35 cellular contexts compared by ENCODE assay signal in genomic region chr12:33718631-33719030, GRCh38.
"Had no signal": no experiment of that assay in that cellular context is flagged by ENCODE, and none has a peak within 500 bp of the region (broad histone marks: within the 10 kb centered on the region; RNA-seq: fewer than 3 reads in every experiment).

No MANE protein-coding gene starts in this region.

- DNase-seq: activated B cell treated with CpG ODN at 0.5 μM for 24 hours; activated CD4-positive, alpha-beta memory T cell treated with anti-CD3 and anti-CD28 coated beads for 36 hours; activated CD4-positive, alpha-beta T cell treated with anti-CD3 and anti-CD28 coated beads for 4 hours; activated CD4-positive, alpha-beta T cell treated with anti-CD3 and anti-CD28 coated beads, Interleukin-2, amount 10 ng/mL, durations not matched to agents 24 days and 14 days; activated CD4-positive, alpha-beta T cell treated with anti-CD3 and anti-CD28 coated beads, Interleukin-2, amount 50 U/mL, for 1 hour; activated CD4-positive, alpha-beta T cell treated with anti-CD3 and anti-CD28 coated beads, Interleukin-2, amount 50 U/mL, for 4 hours; activated CD4-positive, CD25-positive, alpha-beta regulatory T cell treated with anti-CD3 and anti-CD28 coated beads, Interleukin-2, amount 50 U/mL, for 72 hours; activated CD8-positive, alpha-beta memory T cell treated with anti-CD3 and anti-CD28 coated beads, Interleukin-2, amount 50 U/mL, for 4 hours; activated CD8-positive, alpha-beta T cell treated with anti-CD3 and anti-CD28 coated beads for 36 hours; activated effector memory CD4-positive, alpha-beta T cell treated with anti-CD3 and anti-CD28 coated beads, Interleukin-2, amount 50 U/mL, for 16 hours; activated gamma-delta T cell treated with Interleukin-2 at 50 U/mL for 16 hours; activated naive CD4-positive, alpha-beta T cell; activated naive CD4-positive, alpha-beta T cell treated with anti-CD3 and anti-CD28 coated beads for 36 hours; activated naive CD4-positive, alpha-beta T cell treated with anti-CD3 and anti-CD28 coated beads, Interleukin-2, amount 50 U/mL, for 16 hours; activated naive CD8-positive, alpha-beta T cell treated with anti-CD3 and anti-CD28 coated beads for 36 hours; activated T-cell treated with anti-CD3 and anti-CD28 coated beads for 4 hours; activated T-cell treated with anti-CD3 and anti-CD28 coated beads, Interleukin-2, amount 50 U/mL, for 1 hour; activated T-cell treated with anti-CD3 and anti-CD28 coated beads, Interleukin-2, amount 50 U/mL, for 4 hours; activated T-cell treated with anti-CD3 and anti-CD28 coated beads, Interleukin-2, amount 50 U/mL, for 72 hours; adrenal gland; amniotic stem cell; aorta; body of pancreas; brain microvascular endothelial cell; caudate nucleus; cerebellar nuclear complex; T-helper 1 cell; T-helper 2 cell; T-helper 9 cell had no signal

- H3K9me3 ChIP-seq: adrenal gland, body of pancreas, breast epithelium had no signal

- FAIRE-seq: astrocyte, TTC549 had no signal

- H3K36me3 ChIP-seq: adrenal gland, brain microvascular endothelial cell, breast epithelium had no signal

- ATAC-seq: activated CD8-positive, alpha-beta T cell treated with anti-CD3 and anti-CD28 coated beads for 36 hours; activated naive CD4-positive, alpha-beta T cell treated with anti-CD3 and anti-CD28 coated beads, Interleukin-2, amount 50 U/mL, for 72 hours; activated T-cell treated with anti-CD3 and anti-CD28 coated beads, Interleukin-2, amount 50 U/mL, for 4 hours; activated T-cell treated with anti-CD3 and anti-CD28 coated beads, Interleukin-2, amount 50 U/mL, for 72 hours; activated T-helper 17 cell treated with anti-CD3 and anti-CD28 coated beads, Interleukin-2, amount 50 U/mL, for 72 hours; body of pancreas had no signal

- H3K4me3 ChIP-seq: adrenal gland, body of pancreas, breast epithelium had no signal

- H3K27ac ChIP-seq: adrenal gland, body of pancreas, brain microvascular endothelial cell, breast epithelium, VCaP had no signal

- H3K27me3 ChIP-seq: adrenal gland, body of pancreas, brain microvascular endothelial cell, breast epithelium had no signal

- H3K4me1 ChIP-seq: adrenal gland, body of pancreas, breast epithelium had no signal
